18 cellular contexts compared by ENCODE assay signal in genomic region chr10:132929953-132930640, GRCh38. TPM values are rescaled to one million over a fixed set of nuclear protein-coding genes. Genes with fewer than 3 reads are reported as not detected.
A peak's percentile ranks its signal among the peaks of the same experiment; 100 is the strongest.
DNase-seq lines count a peak whose midpoint lies in the region; ATAC-seq, FAIRE-seq and TF ChIP-seq lines count a peak whose summit lies in the region.
"Had no signal": no experiment of that assay in that cellular context is flagged by ENCODE, and none has a peak within 500 bp of the region (broad histone marks: within the 10 kb centered on the region; RNA-seq: fewer than 3 reads in every experiment).

No MANE protein-coding gene starts in this region.

- no peak for FAIRE-seq in H54 (lab: Jason Lieb, UNC)
- FAIRE-seq: bronchial epithelial cell had no signal

- H3K4me3 Mint-ChIP-seq in activated naive CD4-positive, alpha-beta T cell treated with anti-CD3 and anti-CD28 coated beads, Interleukin-2, amount 50 U/mL, for 24 hours: no peak overlapping the region
- H3K4me3 Mint-ChIP-seq in stimulated activated effector memory CD8-positive, alpha-beta T cell treated with anti-CD3 and anti-CD28 coated beads, Interleukin-12 subunit alpha, Interleukin-12 subunit beta, amount 100 ng/mL, for 72 hours: peak overlapping the region; percentile 13
- H3K4me3 Mint-ChIP-seq in activated CD8-positive, alpha-beta memory T cell treated with anti-CD3 and anti-CD28 coated beads, Interleukin-2, amount 10 ng/mL, durations not matched to agents 7 days and 5 days: no peak overlapping the region
- no peak overlapping the region for H3K4me3 Mint-ChIP-seq in immature natural killer cell

- ATAC-seq in activated naive CD4-positive, alpha-beta T cell treated with anti-CD3 and anti-CD28 coated beads, Interleukin-2, amount 50 U/mL, for 72 hours: peak; percentile 61 to 77
- peak; percentile 43 for ATAC-seq in stimulated activated effector memory CD8-positive, alpha-beta T cell treated with anti-CD3 and anti-CD28 coated beads, Interleukin-12 subunit alpha, Interleukin-12 subunit beta, amount 100 ng/mL, for 72 hours
- no peak for ATAC-seq in activated CD8-positive, alpha-beta memory T cell treated with anti-CD3 and anti-CD28 coated beads, Interleukin-2, amount 10 ng/mL, durations not matched to agents 7 days and 5 days
- ATAC-seq: left lobe of liver had no signal

- TF ChIP-seq POLR2A in H54 (IDR thresholded peaks at IDR 0.05; ENCODE audit: low read depth, low read length): no peak

- POLR2A ChIA-PET in HEK293 (lab: Yijun Ruan, JAX): no interaction called here

- H3K27ac ChIP-seq in HEK293 (ENCODE audit: extremely low read depth, low read depth, low read length): no peak overlapping the region
- H3K27ac ChIP-seq: transverse colon had no signal

- no peaks in the 10 kb centered on the region for H3K36me3 ChIP-seq in HEK293 (ENCODE audit: control insufficient read depth in 2 of 2, insufficient read depth in 1 of 2, low read length in 2 of 2)
- H3K36me3 ChIP-seq: transverse colon had no signal

- H3K4me1 ChIP-seq in HEK293 (ENCODE audit: control insufficient read depth, insufficient read depth, low read length): no peaks in the 10 kb centered on the region
- H3K4me1 ChIP-seq: transverse colon had no signal

- no peaks in the 10 kb centered on the region for H3K9me3 Mint-ChIP-seq in activated naive CD4-positive, alpha-beta T cell treated with anti-CD3 and anti-CD28 coated beads, Interleukin-2, amount 50 U/mL, for 24 hours
- peaks cover 0 to 7% of the 10 kb centered on the region in 2 donors for H3K9me3 Mint-ChIP-seq in activated naive CD4-positive, alpha-beta T cell treated with anti-CD3 and anti-CD28 coated beads, Interleukin-2, amount 50 U/mL, for 72 hours
- H3K9me3 Mint-ChIP-seq in stimulated activated effector memory CD8-positive, alpha-beta T cell treated with anti-CD3 and anti-CD28 coated beads, Interleukin-12 subunit alpha, Interleukin-12 subunit beta, amount 100 ng/mL, for 72 hours: no peaks in the 10 kb centered on the region
- H3K9me3 Mint-ChIP-seq in activated CD8-positive, alpha-beta memory T cell treated with anti-CD3 and anti-CD28 coated beads, Interleukin-2, amount 10 ng/mL, durations not matched to agents 7 days and 5 days (ENCODE audit: low read depth): no peaks in the 10 kb centered on the region
- H3K9me3 Mint-ChIP-seq in immature natural killer cell: no peaks in the 10 kb centered on the region

- no peaks in the 10 kb centered on the region for H3K9me3 ChIP-seq in HEK293 (ENCODE audit: control insufficient read depth, insufficient read depth, low read depth, low read length)
- H3K9me3 ChIP-seq: transverse colon had no signal

- no peaks in the 10 kb centered on the region for H3K36me3 Mint-ChIP-seq in activated naive CD4-positive, alpha-beta T cell treated with anti-CD3 and anti-CD28 coated beads, Interleukin-2, amount 50 U/mL, for 24 hours
- peaks cover 0 to 4% of the 10 kb centered on the region in 2 donors for H3K36me3 Mint-ChIP-seq in activated naive CD4-positive, alpha-beta T cell treated with anti-CD3 and anti-CD28 coated beads, Interleukin-2, amount 50 U/mL, for 72 hours
- H3K36me3 Mint-ChIP-seq in stimulated activated effector memory CD8-positive, alpha-beta T cell treated with anti-CD3 and anti-CD28 coated beads, Interleukin-12 subunit alpha, Interleukin-12 subunit beta, amount 100 ng/mL, for 72 hours: no peaks in the 10 kb centered on the region
- no peaks in the 10 kb centered on the region for H3K36me3 Mint-ChIP-seq in activated CD8-positive, alpha-beta memory T cell treated with anti-CD3 and anti-CD28 coated beads, Interleukin-2, amount 10 ng/mL, durations not matched to agents 7 days and 5 days
- no peaks in the 10 kb centered on the region for H3K36me3 Mint-ChIP-seq in immature natural killer cell

- H3K4me1 Mint-ChIP-seq in activated naive CD4-positive, alpha-beta T cell treated with anti-CD3 and anti-CD28 coated beads, Interleukin-2, amount 50 U/mL, for 24 hours: no peaks in the 10 kb centered on the region
- peaks cover 27% of the 10 kb centered on the region for H3K4me1 Mint-ChIP-seq in stimulated activated effector memory CD8-positive, alpha-beta T cell treated with anti-CD3 and anti-CD28 coated beads, Interleukin-12 subunit alpha, Interleukin-12 subunit beta, amount 100 ng/mL, for 72 hours
- H3K4me1 Mint-ChIP-seq in activated CD8-positive, alpha-beta memory T cell treated with anti-CD3 and anti-CD28 coated beads, Interleukin-2, amount 10 ng/mL, durations not matched to agents 7 days and 5 days: peaks cover 7% of the 10 kb centered on the region
- no peaks in the 10 kb centered on the region for H3K4me1 Mint-ChIP-seq in immature natural killer cell

- no peaks in the 10 kb centered on the region for H3K27me3 Mint-ChIP-seq in activated naive CD4-positive, alpha-beta T cell treated with anti-CD3 and anti-CD28 coated beads, Interleukin-2, amount 50 U/mL, for 24 hours
- no peaks in the 10 kb centered on the region for H3K27me3 Mint-ChIP-seq in activated CD8-positive, alpha-beta memory T cell treated with anti-CD3 and anti-CD28 coated beads, Interleukin-2, amount 10 ng/mL, durations not matched to agents 7 days and 5 days
- no peaks in the 10 kb centered on the region for H3K27me3 Mint-ChIP-seq in immature natural killer cell (ENCODE audit: low read depth in 3 of 3)

- H3K4me3 ChIP-seq in HEK293 (ENCODE audit: low read depth, low read length): no peak overlapping the region
- H3K4me3 ChIP-seq: transverse colon had no signal

- DNase-seq in activated naive CD4-positive, alpha-beta T cell (lab: John Stamatoyannopoulos, UW): no peak
- no peak for DNase-seq in activated naive CD4-positive, alpha-beta T cell treated with anti-CD3 and anti-CD28 coated beads, Interleukin-2, amount 50 U/mL, for 72 hours (ENCODE audit: low spot score in 2 of 2)
- no peak for DNase-seq in stimulated activated effector memory CD8-positive, alpha-beta T cell treated with anti-CD3 and anti-CD28 coated beads, Interleukin-12 subunit alpha, Interleukin-12 subunit beta, amount 100 ng/mL, for 72 hours (ENCODE audit: low spot score in 2 of 2)
- DNase-seq in activated CD8-positive, alpha-beta memory T cell treated with anti-CD3 and anti-CD28 coated beads, Interleukin-2, amount 10 ng/mL, durations not matched to agents 7 days and 5 days: no peak
- DNase-seq in H54 (ENCODE audit: insufficient read length, low spot score) (no peak), immature natural killer cell (no peak)
- DNase-seq: activated effector memory CD4-positive, alpha-beta T cell treated with anti-CD3 and anti-CD28 coated beads, Interleukin-2, amount 50 U/mL, for 16 hours; COR-L47; NCI-H2029 treated with DMSO at 0.1 percent for 48 hours; NCI-H526 treated with DMSO at 0.1 percent for 48 hours; transverse colon had no signal

- peak overlapping the region; percentile 83 for H3K27ac Mint-ChIP-seq in activated naive CD4-positive, alpha-beta T cell treated with anti-CD3 and anti-CD28 coated beads, Interleukin-2, amount 50 U/mL, for 24 hours
- peak overlapping the region in 1 of 2 donors; percentile 79 for H3K27ac Mint-ChIP-seq in activated naive CD4-positive, alpha-beta T cell treated with anti-CD3 and anti-CD28 coated beads, Interleukin-2, amount 50 U/mL, for 72 hours
- peak overlapping the region; percentile 92 for H3K27ac Mint-ChIP-seq in stimulated activated effector memory CD8-positive, alpha-beta T cell treated with anti-CD3 and anti-CD28 coated beads, Interleukin-12 subunit alpha, Interleukin-12 subunit beta, amount 100 ng/mL, for 72 hours
- H3K27ac Mint-ChIP-seq in activated CD8-positive, alpha-beta memory T cell treated with anti-CD3 and anti-CD28 coated beads, Interleukin-2, amount 10 ng/mL, durations not matched to agents 7 days and 5 days: no peak overlapping the region
- peak overlapping the region in 2 of 6 donors; percentile 14 to 60 for H3K27ac Mint-ChIP-seq in immature natural killer cell

- no peak for TF ChIP-seq CTCF in HEK293 (tag by site-specific recombination; IDR thresholded peaks at IDR 0.05)

- CTCF ChIA-PET in HEK293 (lab: Yijun Ruan, JAX): interaction anchor here (0.5 kb wide), 1 partner anchor 99 kb away, joined by 3 read pairs; no protein-coding TSS in a partner anchor
- CTCF ChIA-PET in activated CD8-positive, alpha-beta memory T cell treated with anti-CD3 and anti-CD28 coated beads, Interleukin-2, amount 10 ng/mL, durations not matched to agents 7 days and 5 days (lab: Charles Lee): no interaction called here

TF ChIP-seq in HEK293, 187 proteins besides CTCF, POLR2A, EP300 and RAD21 (continues in another document):
- no peak for TF ChIP-seq YY2 (tag by site-specific recombination; IDR thresholded peaks at IDR 0.05)
- TF ChIP-seq EGR2 (tag by site-specific recombination; IDR thresholded peaks at IDR 0.05; ENCODE audit: low read depth): peak; percentile 20; the same call in 1 of the 2 replicates
- no peak for TF ChIP-seq ZNF174 (tag by site-specific recombination; IDR thresholded peaks at IDR 0.05)
- TF ChIP-seq GLIS1 (tag by site-specific recombination; IDR thresholded peaks at IDR 0.05): no peak
- TF ChIP-seq ZNF791 (tag by site-specific recombination; IDR thresholded peaks at IDR 0.05): no peak
- no peak for TF ChIP-seq ZNF488 (tag by site-specific recombination; IDR thresholded peaks at IDR 0.05)
- peak; percentile 66 for TF ChIP-seq ZIC2 (tag by site-specific recombination; IDR thresholded peaks at IDR 0.05)
- no peak for TF ChIP-seq ELK4 (IDR thresholded peaks at IDR 0.05; ENCODE audit: borderline replicate concordance, low read depth, low read length)

RNA-seq across cellular contexts. Expression of gene CFAP46, which starts 12.3 kb away (rescaled TPM):
- under 1 TPM in 1 of 2 donors, not detected in 1; 0.45 TPM for total RNA-seq in activated naive CD4-positive, alpha-beta T cell treated with anti-CD3 and anti-CD28 coated beads, Interleukin-2, amount 50 U/mL, for 72 hours
- total RNA-seq in activated CD8-positive, alpha-beta memory T cell treated with anti-CD3 and anti-CD28 coated beads, Interleukin-2, amount 10 ng/mL, durations not matched to agents 7 days and 5 days: not detected
- polyA plus RNA-seq in immature natural killer cell: not detected
- total RNA-seq: M059J; RPMI7951; T-helper 1 cell treated with Interleukin-12 subunit alpha and Interleukin-12 subunit beta and Interleukin-4 antibody, amounts not matched to agents 30 ng/mL and 1 ng/mL, for 36 hours; transverse colon had no signal
